Comparison of ENCODE assay signal across 1 cellular context in genomic region chr10:94299417-94299816, GRCh38.
TF ChIP-seq lines count a peak whose summit lies in the region.

No MANE protein-coding gene starts in this region.

TF ChIP-seq in GM23338, 12 proteins besides CTCF, POLR2A, EP300 and RAD21 (continued from another document):
- TF ChIP-seq, protein P1, sequence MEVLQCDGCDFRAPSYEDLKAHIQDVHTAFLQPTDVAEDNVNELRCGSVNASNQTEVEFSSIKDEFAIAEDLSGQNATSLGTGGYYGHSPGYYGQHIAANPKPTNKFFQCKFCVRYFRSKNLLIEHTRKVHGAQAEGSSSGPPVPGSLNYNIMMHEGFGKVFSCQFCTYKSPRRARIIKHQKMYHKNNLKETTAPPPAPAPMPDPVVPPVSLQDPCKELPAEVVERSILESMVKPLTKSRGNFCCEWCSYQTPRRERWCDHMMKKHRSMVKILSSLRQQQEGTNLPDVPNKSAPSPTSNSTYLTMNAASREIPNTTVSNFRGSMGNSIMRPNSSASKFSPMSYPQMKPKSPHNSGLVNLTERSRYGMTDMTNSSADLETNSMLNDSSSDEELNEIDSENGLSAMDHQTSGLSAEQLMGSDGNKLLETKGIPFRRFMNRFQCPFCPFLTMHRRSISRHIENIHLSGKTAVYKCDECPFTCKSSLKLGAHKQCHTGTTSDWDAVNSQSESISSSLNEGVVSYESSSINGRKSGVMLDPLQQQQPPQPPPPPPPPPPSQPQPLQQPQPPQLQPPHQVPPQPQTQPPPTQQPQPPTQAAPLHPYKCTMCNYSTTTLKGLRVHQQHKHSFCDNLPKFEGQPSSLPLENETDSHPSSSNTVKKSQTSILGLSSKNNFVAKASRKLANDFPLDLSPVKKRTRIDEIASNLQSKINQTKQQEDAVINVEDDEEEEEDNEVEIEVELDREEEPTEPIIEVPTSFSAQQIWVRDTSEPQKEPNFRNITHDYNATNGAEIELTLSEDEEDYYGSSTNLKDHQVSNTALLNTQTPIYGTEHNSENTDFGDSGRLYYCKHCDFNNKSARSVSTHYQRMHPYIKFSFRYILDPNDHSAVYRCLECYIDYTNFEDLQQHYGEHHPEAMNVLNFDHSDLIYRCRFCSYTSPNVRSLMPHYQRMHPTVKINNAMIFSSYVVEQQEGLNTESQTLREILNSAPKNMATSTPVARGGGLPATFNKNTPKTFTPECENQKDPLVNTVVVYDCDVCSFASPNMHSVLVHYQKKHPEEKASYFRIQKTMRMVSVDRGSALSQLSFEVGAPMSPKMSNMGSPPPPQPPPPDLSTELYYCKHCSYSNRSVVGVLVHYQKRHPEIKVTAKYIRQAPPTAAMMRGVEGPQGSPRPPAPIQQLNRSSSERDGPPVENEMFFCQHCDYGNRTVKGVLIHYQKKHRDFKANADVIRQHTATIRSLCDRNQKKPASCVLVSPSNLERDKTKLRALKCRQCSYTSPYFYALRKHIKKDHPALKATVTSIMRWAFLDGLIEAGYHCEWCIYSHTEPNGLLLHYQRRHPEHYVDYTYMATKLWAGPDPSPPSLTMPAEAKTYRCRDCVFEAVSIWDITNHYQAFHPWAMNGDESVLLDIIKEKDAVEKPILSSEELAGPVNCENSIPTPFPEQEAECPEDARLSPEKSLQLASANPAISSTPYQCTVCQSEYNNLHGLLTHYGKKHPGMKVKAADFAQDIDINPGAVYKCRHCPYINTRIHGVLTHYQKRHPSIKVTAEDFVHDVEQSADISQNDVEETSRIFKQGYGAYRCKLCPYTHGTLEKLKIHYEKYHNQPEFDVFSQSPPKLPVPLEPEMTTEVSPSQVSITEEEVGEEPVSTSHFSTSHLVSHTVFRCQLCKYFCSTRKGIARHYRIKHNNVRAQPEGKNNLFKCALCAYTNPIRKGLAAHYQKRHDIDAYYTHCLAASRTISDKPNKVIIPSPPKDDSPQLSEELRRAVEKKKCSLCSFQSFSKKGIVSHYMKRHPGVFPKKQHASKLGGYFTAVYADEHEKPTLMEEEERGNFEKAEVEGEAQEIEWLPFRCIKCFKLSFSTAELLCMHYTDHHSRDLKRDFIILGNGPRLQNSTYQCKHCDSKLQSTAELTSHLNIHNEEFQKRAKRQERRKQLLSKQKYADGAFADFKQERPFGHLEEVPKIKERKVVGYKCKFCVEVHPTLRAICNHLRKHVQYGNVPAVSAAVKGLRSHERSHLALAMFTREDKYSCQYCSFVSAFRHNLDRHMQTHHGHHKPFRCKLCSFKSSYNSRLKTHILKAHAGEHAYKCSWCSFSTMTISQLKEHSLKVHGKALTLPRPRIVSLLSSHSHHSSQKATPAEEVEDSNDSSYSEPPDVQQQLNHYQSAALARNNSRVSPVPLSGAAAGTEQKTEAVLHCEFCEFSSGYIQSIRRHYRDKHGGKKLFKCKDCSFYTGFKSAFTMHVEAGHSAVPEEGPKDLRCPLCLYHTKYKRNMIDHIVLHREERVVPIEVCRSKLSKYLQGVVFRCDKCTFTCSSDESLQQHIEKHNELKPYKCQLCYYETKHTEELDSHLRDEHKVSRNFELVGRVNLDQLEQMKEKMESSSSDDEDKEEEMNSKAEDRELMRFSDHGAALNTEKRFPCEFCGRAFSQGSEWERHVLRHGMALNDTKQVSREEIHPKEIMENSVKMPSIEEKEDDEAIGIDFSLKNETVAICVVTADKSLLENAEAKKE (CRISPR knock-in tag; IDR thresholded peaks at IDR 0.05): no peak
- TF ChIP-seq, protein P2, sequence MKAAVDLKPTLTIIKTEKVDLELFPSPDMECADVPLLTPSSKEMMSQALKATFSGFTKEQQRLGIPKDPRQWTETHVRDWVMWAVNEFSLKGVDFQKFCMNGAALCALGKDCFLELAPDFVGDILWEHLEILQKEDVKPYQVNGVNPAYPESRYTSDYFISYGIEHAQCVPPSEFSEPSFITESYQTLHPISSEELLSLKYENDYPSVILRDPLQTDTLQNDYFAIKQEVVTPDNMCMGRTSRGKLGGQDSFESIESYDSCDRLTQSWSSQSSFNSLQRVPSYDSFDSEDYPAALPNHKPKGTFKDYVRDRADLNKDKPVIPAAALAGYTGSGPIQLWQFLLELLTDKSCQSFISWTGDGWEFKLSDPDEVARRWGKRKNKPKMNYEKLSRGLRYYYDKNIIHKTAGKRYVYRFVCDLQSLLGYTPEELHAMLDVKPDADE (IDR thresholded peaks at IDR 0.05): no peak
- no peak for TF ChIP-seq CREB1 (CRISPR knock-in tag; IDR thresholded peaks at IDR 0.05; ENCODE audit: low read depth)
- no peak for TF ChIP-seq EZH2phosphoT487 (IDR thresholded peaks at IDR 0.05; ENCODE audit: unreplicated experiment)
- no peak for TF ChIP-seq NANOG (IDR thresholded peaks at IDR 0.05; ENCODE audit: borderline replicate concordance)
- no peak for TF ChIP-seq ZNF114 (CRISPR knock-in tag; IDR thresholded peaks at IDR 0.05)
TF ChIP-seq in GM23338: peak in this region for 0.
